25 cellular contexts compared by ENCODE assay signal in genomic region chr5:10849278-10849677, GRCh38.
A peak's percentile ranks its signal among the peaks of the same experiment; 100 is the strongest.
DNase-seq lines count a peak whose midpoint lies in the region; ATAC-seq and TF ChIP-seq lines count a peak whose summit lies in the region.
"Had no signal": no experiment of that assay in that cellular context is flagged by ENCODE, and none has a peak within 500 bp of the region (broad histone marks: within the 10 kb centered on the region; RNA-seq: fewer than 3 reads in every experiment).

No MANE protein-coding gene starts in this region.

- CTCF ChIA-PET in IMR-90 (lab: Yijun Ruan, JAX): no interaction called here

- in situ Hi-C loops in IMR-90 (cut with MboI; ENCODE audit: low sequenced_read_pairs) (no loop called here), brain microvascular endothelial cell (cut with HindIII; ENCODE audit: low pct_ligation_motif_present, low sequenced_read_pairs) (no loop called here)

- POLR2A ChIA-PET in IMR-90 (lab: Charles Lee; ENCODE audit: unreplicated experiment): no interaction called here

- no peak for TF ChIP-seq POLR2A in IMR-90 (IDR thresholded peaks at IDR 0.05; ENCODE audit: low read depth, low read length)

- H3K79me1 ChIP-seq in IMR-90 (ENCODE audit: low read depth in 1 of 2, low read length in 2 of 2) (no peaks in the 10 kb centered on the region), mesenchymal stem cell (replicated peaks; ENCODE audit: low read length, poor library complexity, severe bottlenecking) (no peaks in the 10 kb centered on the region)

- ATAC-seq in IMR-90 (ENCODE audit: low read depth): no peak
- ATAC-seq: A549, Right ventricle myocardium inferior, T-cell had no signal

- H2AK5ac ChIP-seq in IMR-90 (ENCODE audit: low read depth, low read length): no peak overlapping the region
- no peak overlapping the region for H2AK5ac ChIP-seq in mesenchymal stem cell (ENCODE audit: low read length, severe bottlenecking)

- dilution Hi-C loops in IMR-90 (cut with HindIII; ENCODE audit: low sequenced_read_pairs, unreplicated experiment): no loop called here

- no peak for TF ChIP-seq RAD21 in IMR-90 (IDR thresholded peaks at IDR 0.05; ENCODE audit: low read length)

- no peak overlapping the region for H3K23ac ChIP-seq in IMR-90 (ENCODE audit: low read depth, low read length)
- no peak overlapping the region for H3K23ac ChIP-seq in mesenchymal stem cell (ENCODE audit: low read length in 2 of 2)

- H3K18ac ChIP-seq in IMR-90 (ENCODE audit: low read depth, low read length): no peak overlapping the region
- H3K18ac ChIP-seq in mesenchymal stem cell (ENCODE audit: low read depth in 1 of 2, low read length in 2 of 2): no peak overlapping the region

- WGBS in IMR-90 (ENCODE audit: extremely low coverage in 2 of 2, insufficient read length in 1 of 2), 2 experiments: no CpG with 5 or more reads among the region's 5 CpGs
- 63% methylated on average over 5 of the region's 5 CpGs for WGBS in mesenchymal stem cell

- no peak overlapping the region for H2BK120ac ChIP-seq in IMR-90 (ENCODE audit: low read depth, low read length)
- no peak overlapping the region for H2BK120ac ChIP-seq in mesenchymal stem cell (ENCODE audit: low read depth, low read length)

- H2BK5ac ChIP-seq in IMR-90 (ENCODE audit: low read depth, low read length, poor library complexity, severe bottlenecking) (no peak overlapping the region), mesenchymal stem cell (ENCODE audit: low read depth, low read length, poor library complexity, severe bottlenecking) (no peak overlapping the region)

- H3K14ac ChIP-seq in IMR-90 (replicated peaks; ENCODE audit: low read depth, low read length) (no peak overlapping the region), mesenchymal stem cell (ENCODE audit: low read length in 2 of 2) (no peak overlapping the region)

- H3K27me3 ChIP-seq in IMR-90 (ENCODE audit: control insufficient read depth, insufficient read depth, low read length) (no peaks in the 10 kb centered on the region), brain microvascular endothelial cell (replicated peaks) (no peaks in the 10 kb centered on the region), mesenchymal stem cell (ENCODE audit: control insufficient read depth in 1 of 2, insufficient read depth in 1 of 2, low read length in 2 of 2) (no peaks in the 10 kb centered on the region)
- H3K27me3 ChIP-seq: SJSA1 had no signal

- no TSS peak for BruUV-seq in IMR-90 (replicated peaks; lab: Mats Ljungman, UMichigan)

- H3K4me3 ChIP-seq in IMR-90 (ENCODE audit: insufficient read depth, low read depth, low read length) (no peak overlapping the region), brain microvascular endothelial cell (ENCODE audit: low read depth, low read length) (no peak overlapping the region), mesenchymal stem cell (ENCODE audit: insufficient read depth in 1 of 2, low read depth in 1 of 2, low read length in 2 of 2) (no peak overlapping the region)
- H3K4me3 ChIP-seq: A549, PC-9, SJSA1 had no signal

- H3K4me1 ChIP-seq in IMR-90 (ENCODE audit: control insufficient read depth, insufficient read depth, low read length) (no peaks in the 10 kb centered on the region), mesenchymal stem cell (ENCODE audit: control insufficient read depth, insufficient read depth, low read depth, low read length) (no peaks in the 10 kb centered on the region)
- H3K4me1 ChIP-seq: A549, SJSA1 had no signal

- no peak overlapping the region for H4K91ac ChIP-seq in IMR-90 (ENCODE audit: insufficient read depth, low read depth, low read length)
- no peak overlapping the region for H4K91ac ChIP-seq in mesenchymal stem cell (ENCODE audit: low read length)

- H3K4me2 ChIP-seq in IMR-90 (ENCODE audit: low read depth, low read length) (no peak overlapping the region), mesenchymal stem cell (ENCODE audit: low read length, poor library complexity, severe bottlenecking) (no peak overlapping the region)
- H3K4me2 ChIP-seq: A549, PC-9 had no signal

- no peak overlapping the region for H4K5ac ChIP-seq in IMR-90 (ENCODE audit: low read depth, low read length)

- H2BK12ac ChIP-seq in mesenchymal stem cell (ENCODE audit: low read length in 2 of 2): no peak overlapping the region

- no peaks in the 10 kb centered on the region for H3K9me1 ChIP-seq in IMR-90 (ENCODE audit: insufficient read depth, low read length)

- H3K4ac ChIP-seq in IMR-90 (ENCODE audit: low read depth, low read length) (no peak overlapping the region), mesenchymal stem cell (ENCODE audit: low read depth in 1 of 2, low read length in 2 of 2) (no peak overlapping the region)

- H2AFZ ChIP-seq in IMR-90 (replicated peaks; ENCODE audit: low read length, poor library complexity) (no peak overlapping the region), mesenchymal stem cell (ENCODE audit: low read depth, low read length) (no peak overlapping the region)
- H2AFZ ChIP-seq: PC-9 had no signal

- H4K20me1 ChIP-seq in IMR-90 (ENCODE audit: insufficient read depth, low read length): no peaks in the 10 kb centered on the region

- no peak overlapping the region for H2AK9ac ChIP-seq in IMR-90 (replicated peaks; ENCODE audit: low read depth, low read length, poor library complexity)

- H3K27ac ChIP-seq in IMR-90 (ENCODE audit: insufficient read depth, low read length) (no peak overlapping the region), brain microvascular endothelial cell (peak overlapping the region; percentile 46), mesenchymal stem cell (ENCODE audit: low read length, poor library complexity, severe bottlenecking) (no peak overlapping the region)
- H3K27ac ChIP-seq: A549, PC-9, SJSA1 had no signal

- peak; percentile 65 for DNase-seq in ELR (ENCODE audit: low read depth)
- peak; percentile 76 for DNase-seq in IMR-90
- DNase-seq in brain microvascular endothelial cell: peak; percentile 58
- peak; percentile 77 for DNase-seq in mesenchymal stem cell
- no peak for DNase-seq in hippocampal formation (lab: John Stamatoyannopoulos, UW)
- no peak for DNase-seq in LoVo (ENCODE audit: low spot score)
- no peak for DNase-seq in GM03348 (ENCODE audit: low spot score)
- DNase-seq: AML-193; C1 segment of cervical spinal cord; CD4-positive, alpha-beta memory T cell; DMS 273 treated with DMSO at 0.1 percent for 48 hours; DMS79; H9; Karpas-422; NCI-H1105 treated with DMSO at 0.1 percent for 48 hours; NCI-H146; NCI-H1930; NCI-H2107; NCI-H446 treated with DMSO at 0.1 percent for 48 hours; NCI-H526 treated with DMSO at 0.1 percent for 48 hours; PC-9; T-cell had no signal

- H3K56ac ChIP-seq in IMR-90 (ENCODE audit: extremely low read depth, insufficient read depth, low read length): no peak overlapping the region

- TF ChIP-seq CTCF in IMR-90 (conservative IDR thresholded peaks at IDR 0.05; ENCODE audit: low read depth, low read length): no peak
- no peak for TF ChIP-seq CTCF in brain microvascular endothelial cell (IDR thresholded peaks at IDR 0.05; ENCODE audit: low read depth, low read length, missing control alignments)

- no peak overlapping the region for H2BK15ac ChIP-seq in IMR-90 (ENCODE audit: low read depth, low read length)
- no peak overlapping the region for H2BK15ac ChIP-seq in mesenchymal stem cell (ENCODE audit: low read depth, poor library complexity, severe bottlenecking)

- no peak overlapping the region for H4K8ac ChIP-seq in IMR-90 (ENCODE audit: low read depth in 2 of 2, low read length in 2 of 2)
- H4K8ac ChIP-seq in mesenchymal stem cell (ENCODE audit: low read length): no peak overlapping the region

- H3K9ac ChIP-seq in IMR-90 (ENCODE audit: low read depth, low read length) (no peak overlapping the region), mesenchymal stem cell (ENCODE audit: low read length) (no peak overlapping the region)

- H3K9me3 ChIP-seq in IMR-90 (ENCODE audit: control insufficient read depth, insufficient read depth, low read length): no peaks in the 10 kb centered on the region
- H3K9me3 ChIP-seq in mesenchymal stem cell (ENCODE audit: control insufficient read depth, low read length): no peaks in the 10 kb centered on the region
- H3K9me3 ChIP-seq: A549, SJSA1 had no signal

- H2BK20ac ChIP-seq in IMR-90 (ENCODE audit: low read depth, low read length): no peak overlapping the region

- no peaks in the 10 kb centered on the region for H3K36me3 ChIP-seq in IMR-90 (ENCODE audit: control insufficient read depth, insufficient read depth, low read length)
- H3K36me3 ChIP-seq in brain microvascular endothelial cell (replicated peaks): no peaks in the 10 kb centered on the region
- no peaks in the 10 kb centered on the region for H3K36me3 ChIP-seq in mesenchymal stem cell (ENCODE audit: control insufficient read depth in 1 of 2, insufficient read depth in 2 of 2, low read depth in 1 of 2, low read length in 2 of 2)
- H3K36me3 ChIP-seq: SJSA1 had no signal

- intact Hi-C loops in IMR-90 (cut with micrococcal nuclease): no loop called here

TF ChIP-seq in IMR-90, 13 proteins besides CTCF, POLR2A, EP300 and RAD21:
- TF ChIP-seq RCOR1 (IDR thresholded peaks at IDR 0.05; ENCODE audit: insufficient replicate concordance, low read length) (no peak), CEBPB (IDR thresholded peaks at IDR 0.05; ENCODE audit: low read depth, low read length) (peak; percentile 47; the same call in 1 of the 2 replicates), MAZ (IDR thresholded peaks at IDR 0.05; ENCODE audit: borderline replicate concordance, low read depth, low read length) (no peak), FOS (IDR thresholded peaks at IDR 0.05; ENCODE audit: low read depth, low read length) (0 out of 2 replicates have a peak, but pooled peaks have one; percentile 6), MAFK (IDR thresholded peaks at IDR 0.05; ENCODE audit: low read depth, low read length) (no peak)

Comparison
In these comparisons a context has a peak if more than half of its experiments do, and no peak if none do; other contexts are left out.
1. DNase-seq: peak in ELR (single experiment), IMR-90 (single experiment), brain microvascular endothelial cell (single experiment) and mesenchymal stem cell (single experiment); none in hippocampal formation (0 of 2), LoVo (single experiment) and GM03348 (single experiment).